Comparison of ENCODE assay signal across 8 cellular contexts in genomic region chr10:15427836-15428414, GRCh38. TPM values are rescaled to one million over a fixed set of nuclear protein-coding genes. Genes with fewer than 3 reads are reported as not detected.
DNase-seq lines count a peak whose midpoint lies in the region; ATAC-seq and TF ChIP-seq lines count a peak whose summit lies in the region.

No MANE protein-coding gene starts in this region.

- peak; percentile 50 for TF ChIP-seq CTCF in astrocyte of the spinal cord (IDR thresholded peaks at IDR 0.05; ENCODE audit: low read depth, low read length)
- TF ChIP-seq CTCF in right lobe of liver (IDR thresholded peaks at IDR 0.05), result peak; percentile 43 to 56 (median 51)

- intact Hi-C loops in right lobe of liver (cut with DNase I), result no loop called here

- H3K27me3 ChIP-seq in right lobe of liver, result no peaks in the 10 kb centered on the region

- no peak for TF ChIP-seq POLR2A in right lobe of liver (IDR thresholded peaks at IDR 0.05)

- no peaks in the 10 kb centered on the region for H3K9me3 ChIP-seq in right lobe of liver

- H3K4me3 ChIP-seq in astrocyte of the spinal cord (ENCODE audit: low read depth, low read length) (no peak overlapping the region), right lobe of liver (no peak overlapping the region)

- no peaks in the 10 kb centered on the region for H3K4me1 ChIP-seq in right lobe of liver

- ATAC-seq in right lobe of liver (peak; percentile 55 to 69 (median 62)), GM19463 (IDR thresholded peaks at IDR 0.05; ENCODE audit: unreplicated experiment) (no peak), GM21723 (IDR thresholded peaks at IDR 0.05; ENCODE audit: unreplicated experiment) (no peak)

- WGBS in right lobe of liver (ENCODE audit: insufficient coverage, low coverage, low lambda C conversion rate, missing lambda C conversion rate), result 12% methylated on average over 5 of the region's 5 CpGs

- in situ Hi-C loops in astrocyte of the spinal cord (cut with HindIII; ENCODE audit: low sequenced_read_pairs), result no loop called here

- no peak overlapping the region for H3K27ac ChIP-seq in right lobe of liver

- no peaks in the 10 kb centered on the region for H3K36me3 ChIP-seq in right lobe of liver

- DNase-seq in Daoy (ENCODE audit: low read depth), result peak; percentile 29
- DNase-seq in M059J (ENCODE audit: low read depth), result peak; percentile 41
- peak; percentile 67 for DNase-seq in astrocyte of the spinal cord (ENCODE audit: low read depth, low spot score)
- no peak for DNase-seq in right lobe of liver
- DNase-seq in SKM-1 treated with dmso at 0.1 percent for 144 hours (lab: John Stamatoyannopoulos, UW; ENCODE audit: unreplicated experiment), result no peak
- no peak for DNase-seq in activated CD8-positive, alpha-beta memory T cell treated with anti-CD3 and anti-CD28 coated beads, Interleukin-2, amount 50 U/mL, for 48 hours

RNA-seq across cellular contexts. Expression of gene FAM171A1, which starts 56.8 kb away (rescaled TPM):
- total RNA-seq in Daoy (2014; rRNA removed; shearing (Covaris generic)), result 15.3 and 20.6 TPM in 2 replicates
- 9.3 and 10.2 TPM in 2 replicates for total RNA-seq in M059J (2014; rRNA removed; shearing (Covaris generic))
- total RNA-seq in right lobe of liver, result 10 to 100 TPM in 4 of 6 experiments, 1 to 10 TPM in 2; 6.1 to 12.1 (median 10.3) TPM

Comparison
In these comparisons a context has a peak if more than half of its experiments do, and no peak if none do; other contexts are left out.
1. DNase-seq: peak in Daoy (single experiment), M059J (single experiment) and astrocyte of the spinal cord (single experiment); none in right lobe of liver (0 of 3), SKM-1 treated with dmso at 0.1 percent for 144 hours (single experiment) and activated CD8-positive, alpha-beta memory T cell treated with anti-CD3 and anti-CD28 coated beads, Interleukin-2, amount 50 U/mL, for 48 hours (single experiment).
2. ATAC-seq: peak in right lobe of liver (4 of 4); none in GM19463 (single experiment) and GM21723 (single experiment).